Comparison of ENCODE assay signal across 13 cellular contexts in the genomic region with DNA sequence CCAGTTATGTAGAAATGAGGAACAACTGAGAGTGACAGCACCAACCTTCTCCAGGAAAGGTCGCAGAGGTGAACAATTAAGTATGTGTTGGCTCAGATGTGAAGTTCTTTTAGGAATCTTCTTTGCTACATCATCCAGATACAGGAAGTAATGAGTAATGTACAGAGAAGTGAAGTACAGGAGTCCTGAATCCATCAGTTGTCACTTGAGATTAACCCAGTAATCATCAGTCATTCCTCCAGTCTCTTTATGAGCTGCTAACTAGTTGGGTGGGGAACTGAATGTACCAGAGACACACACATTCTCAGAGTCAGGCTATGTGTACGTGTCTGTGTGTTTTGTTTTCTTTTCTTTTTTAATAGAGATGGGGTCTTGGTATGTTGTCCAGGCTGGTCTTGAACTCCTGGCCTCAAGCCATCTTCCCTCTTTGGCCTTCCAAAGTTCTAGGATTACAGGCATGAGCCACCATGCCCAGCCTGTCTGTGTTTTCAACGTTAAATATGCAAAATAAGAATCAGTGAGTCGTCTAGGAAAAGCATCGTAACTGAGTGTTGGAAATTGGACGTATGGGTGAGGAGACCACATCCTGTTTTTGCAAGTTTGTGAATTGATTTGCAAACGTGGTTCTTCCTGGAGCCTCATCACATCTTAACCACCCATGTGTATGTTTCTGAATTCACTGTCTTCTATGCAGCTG.
DNase-seq lines count a peak whose midpoint lies in the region; ATAC-seq lines count a peak whose summit lies in the region.
"Had no signal": no experiment of that assay in that cellular context is flagged by ENCODE, and none has a peak within 500 bp of the region (broad histone marks: within the 10 kb centered on the region; RNA-seq: fewer than 3 reads in every experiment).

No MANE protein-coding gene starts in this region.

- intact Hi-C loops in head of caudate nucleus (cut with DNase I) = no loop called here

- peak; percentile 22 to 86 (median 62) for DNase-seq in stimulated activated naive CD4-positive, alpha-beta T cell (lab: John Stamatoyannopoulos, UW)
- no peak for DNase-seq in stimulated activated naive CD4-positive, alpha-beta T cell treated with Interleukin-2 at 50 U/mL for 16 hours (lab: John Stamatoyannopoulos, UW)
- DNase-seq in T-helper 2 cell treated with Interferon-gamma antibody and Interleukin-4, amounts not matched to agents 5 μg/mL and 100 μg/mL, for 36 hours (ENCODE audit: low spot score) = peak; percentile 28
- peak in 1 of 2 donors; percentile 50 for DNase-seq in central memory CD8-positive, alpha-beta T cell (ENCODE audit: low spot score in 2 of 2)
- DNase-seq in head of caudate nucleus = no peak
- no peak for DNase-seq in kidney glomerular epithelial cell (lab: John Stamatoyannopoulos, UW)
- DNase-seq in retina = no peak
- DNase-seq: BE2C, colonic mucosa, NCI-H1105 treated with DMSO at 0.1 percent for 48 hours, NCI-H69 had no signal

- H3K9me3 Mint-ChIP-seq in T-helper 2 cell treated with Interferon-gamma antibody and Interleukin-4, amounts not matched to agents 5 μg/mL and 100 μg/mL, for 36 hours = peaks cover 49% of the 10 kb centered on the region
- no peaks in the 10 kb centered on the region for H3K9me3 Mint-ChIP-seq in central memory CD8-positive, alpha-beta T cell

- peak; percentile 96 for ATAC-seq in central memory CD8-positive, alpha-beta T cell (replicated peaks; ENCODE audit: extremely low read depth, poor library complexity, severe bottlenecking)
- no peak for ATAC-seq in HG03439 (IDR thresholded peaks at IDR 0.05; ENCODE audit: unreplicated experiment)

- H3K36me3 Mint-ChIP-seq in T-helper 2 cell treated with Interferon-gamma antibody and Interleukin-4, amounts not matched to agents 5 μg/mL and 100 μg/mL, for 36 hours (ENCODE audit: low read depth) = peaks cover 36% of the 10 kb centered on the region
- peaks cover 11% of the 10 kb centered on the region for H3K36me3 Mint-ChIP-seq in central memory CD8-positive, alpha-beta T cell (ENCODE audit: insufficient read depth)

- peak overlapping the region; percentile 97 for H3K27ac Mint-ChIP-seq in T-helper 2 cell treated with Interferon-gamma antibody and Interleukin-4, amounts not matched to agents 5 μg/mL and 100 μg/mL, for 36 hours
- peak overlapping the region; percentile 96 for H3K27ac Mint-ChIP-seq in central memory CD8-positive, alpha-beta T cell (ENCODE audit: low read depth)

- no peaks in the 10 kb centered on the region for H3K27me3 Mint-ChIP-seq in T-helper 2 cell treated with Interferon-gamma antibody and Interleukin-4, amounts not matched to agents 5 μg/mL and 100 μg/mL, for 36 hours (ENCODE audit: low read depth)
- no peaks in the 10 kb centered on the region for H3K27me3 Mint-ChIP-seq in central memory CD8-positive, alpha-beta T cell

- peaks cover 32% of the 10 kb centered on the region for H3K4me1 Mint-ChIP-seq in T-helper 2 cell treated with Interferon-gamma antibody and Interleukin-4, amounts not matched to agents 5 μg/mL and 100 μg/mL, for 36 hours (ENCODE audit: low read depth)
- peaks cover 36% of the 10 kb centered on the region for H3K4me1 Mint-ChIP-seq in central memory CD8-positive, alpha-beta T cell
- H3K4me1 Mint-ChIP-seq: neural crest cell had no signal

- peak overlapping the region; percentile 50 for H3K4me3 Mint-ChIP-seq in T-helper 2 cell treated with Interferon-gamma antibody and Interleukin-4, amounts not matched to agents 5 μg/mL and 100 μg/mL, for 36 hours
- H3K4me3 Mint-ChIP-seq in central memory CD8-positive, alpha-beta T cell = peak overlapping the region; percentile 70
- H3K4me3 Mint-ChIP-seq: neural crest cell had no signal

Comparison
In these comparisons a context has a peak if more than half of its experiments do, and no peak if none do; other contexts are left out.
1. DNase-seq: peak in stimulated activated naive CD4-positive, alpha-beta T cell (6 of 6) and T-helper 2 cell treated with Interferon-gamma antibody and Interleukin-4, amounts not matched to agents 5 μg/mL and 100 μg/mL, for 36 hours (single experiment); none in stimulated activated naive CD4-positive, alpha-beta T cell treated with Interleukin-2 at 50 U/mL for 16 hours (single experiment), head of caudate nucleus (0 of 42), kidney glomerular epithelial cell (single experiment) and retina (single experiment).